Comparison of ENCODE assay signal across 9 cellular contexts in genomic region chr5:76789991-76790571, GRCh38. TPM values are rescaled to one million over a fixed set of nuclear protein-coding genes. Genes with fewer than 3 reads are reported as not detected.
A peak's percentile ranks its signal among the peaks of the same experiment; 100 is the strongest.
DNase-seq lines count a peak whose midpoint lies in the region; ATAC-seq and TF ChIP-seq lines count a peak whose summit lies in the region.
"Had no signal": no experiment of that assay in that cellular context is flagged by ENCODE, and none has a peak within 500 bp of the region (broad histone marks: within the 10 kb centered on the region; RNA-seq: fewer than 3 reads in every experiment).

No MANE protein-coding gene starts in this region.

- peaks cover 49% of the 10 kb centered on the region for H3K4me1 ChIP-seq in left ventricle myocardium inferior

- H3K27me3 Mint-ChIP-seq in activated CD4-positive, alpha-beta memory T cell treated with anti-CD3 and anti-CD28 coated beads for 36 hours: no peaks in the 10 kb centered on the region
- no peaks in the 10 kb centered on the region for H3K27me3 Mint-ChIP-seq in stimulated activated naive CD8-positive, alpha-beta T cell treated with anti-CD3 and anti-CD28 coated beads, Interleukin-15, amount 100 ng/mL, for 72 hours

- no peaks in the 10 kb centered on the region for H3K36me3 Mint-ChIP-seq in activated CD4-positive, alpha-beta memory T cell treated with anti-CD3 and anti-CD28 coated beads for 36 hours

- H3K4me1 Mint-ChIP-seq in activated CD4-positive, alpha-beta memory T cell treated with anti-CD3 and anti-CD28 coated beads for 36 hours (ENCODE audit: low read depth): peaks cover 20% of the 10 kb centered on the region
- H3K4me1 Mint-ChIP-seq in stimulated activated naive CD8-positive, alpha-beta T cell treated with anti-CD3 and anti-CD28 coated beads, Interleukin-15, amount 100 ng/mL, for 72 hours: peaks cover 6% of the 10 kb centered on the region

- CTCF ChIA-PET in activated CD4-positive, alpha-beta memory T cell treated with anti-CD3 and anti-CD28 coated beads for 36 hours (lab: Charles Lee): interaction anchor here (1.1 to 1.6 kb wide), 3 partner anchors 15 to 188 kb away, joined by 3 to 8 read pairs (median 5); no protein-coding TSS in a partner anchor

- TF ChIP-seq CTCF in left ventricle myocardium inferior (IDR thresholded peaks at IDR 0.05; ENCODE audit: borderline replicate concordance): no peak

- DNase-seq in activated CD4-positive, CD25-positive, alpha-beta regulatory T cell (lab: John Stamatoyannopoulos, UW): no peak
- no peak for DNase-seq in activated CD4-positive, alpha-beta memory T cell treated with anti-CD3 and anti-CD28 coated beads for 36 hours
- DNase-seq in left ventricle myocardium inferior (no peak), DMS 273 (lab: John Stamatoyannopoulos, UW; ENCODE audit: unreplicated experiment) (no peak), NCI-H2029 (lab: John Stamatoyannopoulos, UW) (no peak)
- no peak for DNase-seq in stimulated activated naive CD8-positive, alpha-beta T cell treated with anti-CD3 and anti-CD28 coated beads, Interleukin-15, amount 100 ng/mL, for 72 hours

- H3K36me3 ChIP-seq in left ventricle myocardium inferior: no peaks in the 10 kb centered on the region

- H3K4me3 ChIP-seq in left ventricle myocardium inferior: no peak overlapping the region

- H3K4me3 Mint-ChIP-seq in activated CD4-positive, alpha-beta memory T cell treated with anti-CD3 and anti-CD28 coated beads for 36 hours: no peak overlapping the region
- H3K4me3 Mint-ChIP-seq in stimulated activated naive CD8-positive, alpha-beta T cell treated with anti-CD3 and anti-CD28 coated beads, Interleukin-15, amount 100 ng/mL, for 72 hours: no peak overlapping the region

- peak overlapping the region; percentile 71 for H3K27ac ChIP-seq in left ventricle myocardium inferior (replicated peaks)

- ATAC-seq in activated CD4-positive, CD25-positive, alpha-beta regulatory T cell treated with anti-CD3 and anti-CD28 coated beads, Interleukin-2, amount 50 U/mL, for 24 hours: peak; percentile 17 to 57
- ATAC-seq in stimulated activated naive CD8-positive, alpha-beta T cell treated with anti-CD3 and anti-CD28 coated beads, Interleukin-15, amount 100 ng/mL, for 72 hours: peak; percentile 26
- no peak for ATAC-seq in GM18870 (IDR thresholded peaks at IDR 0.05; ENCODE audit: unreplicated experiment)

- intact Hi-C loops in activated CD4-positive, alpha-beta memory T cell treated with anti-CD3 and anti-CD28 coated beads for 36 hours (cut with micrococcal nuclease): loop anchor here (1.0 to 2.0 kb wide), 3 partner anchors 51 to 99 kb away; no protein-coding TSS in a partner anchor
- intact Hi-C loops in left ventricle myocardium inferior (cut with micrococcal nuclease): no loop called here

- POLR2A ChIA-PET in activated CD4-positive, alpha-beta memory T cell treated with anti-CD3 and anti-CD28 coated beads for 36 hours (lab: Charles Lee): interaction anchor here (1.3 to 1.5 kb wide), 2 partner anchors 17 to 287 kb away, joined by 3 to 7 read pairs; no protein-coding TSS in a partner anchor

- no peaks in the 10 kb centered on the region for H3K9me3 Mint-ChIP-seq in activated CD4-positive, alpha-beta memory T cell treated with anti-CD3 and anti-CD28 coated beads for 36 hours
- H3K9me3 Mint-ChIP-seq in stimulated activated naive CD8-positive, alpha-beta T cell treated with anti-CD3 and anti-CD28 coated beads, Interleukin-15, amount 100 ng/mL, for 72 hours: no peaks in the 10 kb centered on the region

- no peaks in the 10 kb centered on the region for H3K9me3 ChIP-seq in left ventricle myocardium inferior (replicated peaks)

- peak overlapping the region; percentile 11 for H3K27ac Mint-ChIP-seq in activated CD4-positive, alpha-beta memory T cell treated with anti-CD3 and anti-CD28 coated beads for 36 hours
- H3K27ac Mint-ChIP-seq in stimulated activated naive CD8-positive, alpha-beta T cell treated with anti-CD3 and anti-CD28 coated beads, Interleukin-15, amount 100 ng/mL, for 72 hours: no peak overlapping the region

- H3K27me3 ChIP-seq in left ventricle myocardium inferior (ENCODE audit: low read depth): no peaks in the 10 kb centered on the region

RNA-seq across cellular contexts. Expression of gene F2RL1, which starts 28.7 kb away (rescaled TPM):
- total RNA-seq in activated CD4-positive, alpha-beta memory T cell treated with anti-CD3 and anti-CD28 coated beads for 36 hours: 1 to 10 TPM; 2.3 to 2.9 TPM
- 2.0 TPM for total RNA-seq in left ventricle myocardium inferior

RNA-seq across cellular contexts. Expression of gene S100Z, which starts 59.7 kb away (rescaled TPM):
- total RNA-seq in activated CD4-positive, alpha-beta memory T cell treated with anti-CD3 and anti-CD28 coated beads for 36 hours: 1 to 10 TPM; 1.8 to 2.1 TPM
- total RNA-seq in left ventricle myocardium inferior: not detected
- total RNA-seq: LHCN-M2 had no signal
